Comparison of ENCODE assay signal across 26 cellular contexts in genomic region chr11:95611827-95612226, GRCh38.
DNase-seq lines count a peak whose midpoint lies in the region; ATAC-seq, FAIRE-seq and TF ChIP-seq lines count a peak whose summit lies in the region.
"Had no signal": no experiment of that assay in that cellular context is flagged by ENCODE, and none has a peak within 500 bp of the region (broad histone marks: within the 10 kb centered on the region; RNA-seq: fewer than 3 reads in every experiment).

No MANE protein-coding gene starts in this region.

- no peaks in the 10 kb centered on the region for H3K79me1 ChIP-seq in IMR-90 (ENCODE audit: low read depth in 1 of 2, low read length in 2 of 2)

- H4K8ac ChIP-seq in IMR-90 (ENCODE audit: low read depth in 2 of 2, low read length in 2 of 2) = no peak overlapping the region

- no peak overlapping the region for H2BK120ac ChIP-seq in IMR-90 (ENCODE audit: low read depth, low read length)

- H3K27me3 Mint-ChIP-seq in astrocyte (ENCODE audit: low read depth, unreplicated experiment) = no peaks in the 10 kb centered on the region
- H3K27me3 Mint-ChIP-seq: B cell had no signal

- H3K36me3 ChIP-seq in IMR-90 (ENCODE audit: control insufficient read depth, insufficient read depth, low read length) (no peaks in the 10 kb centered on the region), astrocyte (ENCODE audit: insufficient read depth, low read length) (no peaks in the 10 kb centered on the region), liver (ENCODE audit: control insufficient read depth in 4 of 4, insufficient read depth in 3 of 4, low read depth in 1 of 4, low read length in 3 of 4) (no peaks in the 10 kb centered on the region), small intestine (ENCODE audit: control insufficient read depth in 2 of 2, insufficient read depth in 2 of 2, low read length in 2 of 2) (no peaks in the 10 kb centered on the region)
- H3K36me3 ChIP-seq: BLaER1 had no signal

- no peaks in the 10 kb centered on the region for H3K9me1 ChIP-seq in IMR-90 (ENCODE audit: insufficient read depth, low read length)

- H3K4ac ChIP-seq in IMR-90 (ENCODE audit: low read depth, low read length) = no peak overlapping the region

- peaks cover 3% of the 10 kb centered on the region for H3K9me3 Mint-ChIP-seq in astrocyte (ENCODE audit: unreplicated experiment)
- H3K9me3 Mint-ChIP-seq: CD8-positive, alpha-beta T cell had no signal

- H3K23ac ChIP-seq in IMR-90 (ENCODE audit: low read depth, low read length) = no peak overlapping the region

- intact Hi-C loops in IMR-90 (cut with micrococcal nuclease) = no loop called here

- no peaks in the 10 kb centered on the region for H3K36me3 Mint-ChIP-seq in astrocyte (ENCODE audit: low read depth, unreplicated experiment)
- H3K36me3 Mint-ChIP-seq: CD8-positive, alpha-beta T cell had no signal

- FAIRE-seq in astrocyte (lab: Jason Lieb, UNC) = peak; percentile 47
- FAIRE-seq in small intestine (lab: Jason Lieb, UNC) = no peak
- FAIRE-seq: A204.1, D721Med, GM12878, GM19239, H1 had no signal

- H2AK5ac ChIP-seq in IMR-90 (ENCODE audit: low read depth, low read length) = no peak overlapping the region

- TF ChIP-seq RAD21 in IMR-90 (IDR thresholded peaks at IDR 0.05; ENCODE audit: low read length) (no peak), liver (IDR thresholded peaks at IDR 0.05) (peak in 1 of 2 donors; percentile 10)

- H4K20me1 ChIP-seq in IMR-90 (ENCODE audit: insufficient read depth, low read length) (no peaks in the 10 kb centered on the region), astrocyte (ENCODE audit: insufficient read depth, low read length) (no peaks in the 10 kb centered on the region)
- H4K20me1 ChIP-seq: BLaER1 had no signal

- no TSS peak for BruUV-seq in IMR-90 (replicated peaks; lab: Mats Ljungman, UMichigan)

- H3K27ac Mint-ChIP-seq in astrocyte (ENCODE audit: unreplicated experiment) = no peak overlapping the region
- H3K27ac Mint-ChIP-seq: B cell; CD8-positive, alpha-beta T cell had no signal

- DNase-seq in IMR-90 (no peak), astrocyte (ENCODE audit: low read depth) (no peak), fibroblast of gingiva (ENCODE audit: low read depth) (peak; percentile 9), small intestine (no peak), SW480 (ENCODE audit: low spot score) (no peak), SHP77 treated with DMSO at 0.1 percent for 48 hours (lab: John Stamatoyannopoulos, UW) (no peak)
- no peak for DNase-seq in stimulated activated naive CD4-positive, alpha-beta T cell treated with Interleukin-2 at 50 U/mL for 16 hours (lab: John Stamatoyannopoulos, UW)
- DNase-seq: CD4-positive, CD25-positive, alpha-beta regulatory T cell; CD8-positive, alpha-beta T cell; DMS 273 treated with DMSO at 0.1 percent for 48 hours; DMS79; EL; GDM1; GM23248; H7; HCEC 1CT had no signal

- H3K4me1 ChIP-seq in IMR-90 (ENCODE audit: control insufficient read depth, insufficient read depth, low read length) (no peaks in the 10 kb centered on the region), astrocyte (ENCODE audit: insufficient read depth, low read length) (no peaks in the 10 kb centered on the region), liver (ENCODE audit: control insufficient read depth in 4 of 4, insufficient read depth in 4 of 4, low read length in 3 of 4) (peaks cover 0 to 6% (median 0%) of the 10 kb centered on the region in 4 donors), small intestine (ENCODE audit: control insufficient read depth in 2 of 2, insufficient read depth in 1 of 2, low read depth in 1 of 2, low read length in 1 of 2) (no peaks in the 10 kb centered on the region)
- H3K4me1 ChIP-seq: BLaER1 had no signal

- no peak overlapping the region for H2BK15ac ChIP-seq in IMR-90 (ENCODE audit: low read depth, low read length)

- no peak overlapping the region for H3K4me3 Mint-ChIP-seq in astrocyte (ENCODE audit: unreplicated experiment)
- H3K4me3 Mint-ChIP-seq: B cell; CD4-positive, CD25-positive, alpha-beta regulatory T cell; CD8-positive, alpha-beta T cell had no signal

- H3K4me2 ChIP-seq in IMR-90 (ENCODE audit: low read depth, low read length) (no peak overlapping the region), astrocyte (ENCODE audit: low read length) (no peak overlapping the region)
- H3K4me2 ChIP-seq: BLaER1 had no signal

- H3K4me3 ChIP-seq in IMR-90 (ENCODE audit: insufficient read depth, low read depth, low read length) = no peak overlapping the region
- H3K4me3 ChIP-seq in astrocyte (ENCODE audit: insufficient read depth, low read depth, low read length) = no peak overlapping the region
- no peak overlapping the region for H3K4me3 ChIP-seq in liver (ENCODE audit: low read depth in 1 of 3, low read length in 3 of 3)
- H3K4me3 ChIP-seq in small intestine (ENCODE audit: low read depth in 1 of 2, low read length in 2 of 2) = no peak overlapping the region
- H3K4me3 ChIP-seq: BLaER1, GM12878, GM23248 had no signal

- POLR2A ChIA-PET in IMR-90 (lab: Charles Lee; ENCODE audit: unreplicated experiment) = no interaction called here

- H4K91ac ChIP-seq in IMR-90 (ENCODE audit: insufficient read depth, low read depth, low read length) = no peak overlapping the region

- H3K4me1 Mint-ChIP-seq in astrocyte (ENCODE audit: low read depth, unreplicated experiment) = no peaks in the 10 kb centered on the region
- H3K4me1 Mint-ChIP-seq: B cell had no signal

- TF ChIP-seq CTCF in IMR-90 (conservative IDR thresholded peaks at IDR 0.05; ENCODE audit: low read depth, low read length) = no peak
- no peak for TF ChIP-seq CTCF in astrocyte (IDR thresholded peaks at IDR 0.05; ENCODE audit: insufficient read depth, low read depth, low read length)
- no peak for TF ChIP-seq CTCF in liver (IDR thresholded peaks at IDR 0.05; ENCODE audit: low read depth, low read length, missing input control)

- no peak for ATAC-seq in IMR-90 (ENCODE audit: low read depth)
- ATAC-seq: CD8-positive, alpha-beta T cell; GM12878 had no signal

- CTCF ChIA-PET in IMR-90 (lab: Yijun Ruan, JAX) = no interaction called here

- H3K27ac ChIP-seq in IMR-90 (ENCODE audit: insufficient read depth, low read length) = no peak overlapping the region
- no peak overlapping the region for H3K27ac ChIP-seq in astrocyte (ENCODE audit: low read depth, low read length)
- H3K27ac ChIP-seq in liver (ENCODE audit: low read depth in 1 of 2, low read length in 2 of 2) = no peak overlapping the region
- no peak overlapping the region for H3K27ac ChIP-seq in small intestine (ENCODE audit: low read depth in 1 of 2, low read length in 1 of 2)
- H3K27ac ChIP-seq: 22Rv1, BLaER1, C4-2B, GM23248 had no signal

- dilution Hi-C loops in IMR-90 (cut with HindIII; ENCODE audit: low sequenced_read_pairs, unreplicated experiment) = no loop called here

- no peak for TF ChIP-seq POLR2A in IMR-90 (IDR thresholded peaks at IDR 0.05; ENCODE audit: low read depth, low read length)

- H2AFZ ChIP-seq in IMR-90 (replicated peaks; ENCODE audit: low read length, poor library complexity) (no peak overlapping the region), astrocyte (ENCODE audit: low read depth, low read length) (no peak overlapping the region)
- H2AFZ ChIP-seq: GM23248 had no signal

- in situ Hi-C loops in IMR-90 (cut with MboI; ENCODE audit: low sequenced_read_pairs) = no loop called here

- no peak overlapping the region for H2BK5ac ChIP-seq in IMR-90 (ENCODE audit: low read depth, low read length, poor library complexity, severe bottlenecking)

- H3K9ac ChIP-seq in IMR-90 (ENCODE audit: low read depth, low read length) = no peak overlapping the region
- H3K9ac ChIP-seq in astrocyte (ENCODE audit: low read length) = no peak overlapping the region
- H3K9ac ChIP-seq in liver (ENCODE audit: low read depth in 1 of 2, low read length in 2 of 2) = no peak overlapping the region
- H3K9ac ChIP-seq: BLaER1, GM23248 had no signal

- no peak overlapping the region for H3K14ac ChIP-seq in IMR-90 (replicated peaks; ENCODE audit: low read depth, low read length)

- no peak overlapping the region for H3K18ac ChIP-seq in IMR-90 (ENCODE audit: low read depth, low read length)

- no peaks in the 10 kb centered on the region for H3K79me2 ChIP-seq in astrocyte (ENCODE audit: insufficient read depth, low read length)

- H3K27me3 ChIP-seq in IMR-90 (ENCODE audit: control insufficient read depth, insufficient read depth, low read length) (no peaks in the 10 kb centered on the region; the same call in 1 of the 2 replicates), astrocyte (ENCODE audit: insufficient read depth, low read length) (no peaks in the 10 kb centered on the region), liver (ENCODE audit: control insufficient read depth in 4 of 4, insufficient read depth in 4 of 4, low read length in 3 of 4) (no peaks in the 10 kb centered on the region), small intestine (ENCODE audit: control insufficient read depth in 2 of 2, insufficient read depth in 2 of 2, low read length in 2 of 2) (no peaks in the 10 kb centered on the region)
- H3K27me3 ChIP-seq: BLaER1 had no signal

- H3K56ac ChIP-seq in IMR-90 (ENCODE audit: extremely low read depth, insufficient read depth, low read length) = no peak overlapping the region

- no peak overlapping the region for H4K5ac ChIP-seq in IMR-90 (ENCODE audit: low read depth, low read length)

- H2AK9ac ChIP-seq in IMR-90 (replicated peaks; ENCODE audit: low read depth, low read length, poor library complexity) = no peak overlapping the region

- no peak overlapping the region for H2BK20ac ChIP-seq in IMR-90 (ENCODE audit: low read depth, low read length)

- H3K9me3 ChIP-seq in IMR-90 (ENCODE audit: control insufficient read depth, insufficient read depth, low read length) = no peaks in the 10 kb centered on the region
- no peaks in the 10 kb centered on the region for H3K9me3 ChIP-seq in astrocyte (ENCODE audit: insufficient read depth, low read depth, low read length)
- H3K9me3 ChIP-seq in liver (ENCODE audit: control insufficient read depth in 4 of 4, low read length in 3 of 4) = no peaks in the 10 kb centered on the region
- no peaks in the 10 kb centered on the region for H3K9me3 ChIP-seq in small intestine (ENCODE audit: control insufficient read depth, low read depth)
- H3K9me3 ChIP-seq: BLaER1 had no signal

TF ChIP-seq in IMR-90, 13 proteins besides CTCF, POLR2A, EP300 and RAD21 (continues in another document):
- TF ChIP-seq MAFK (IDR thresholded peaks at IDR 0.05; ENCODE audit: low read depth, low read length) = no peak
- no peak for TF ChIP-seq NFE2L2 (IDR thresholded peaks at IDR 0.05; ENCODE audit: low read depth, low read length)

TF ChIP-seq in liver, 16 proteins besides CTCF, POLR2A, EP300 and RAD21:
- TF ChIP-seq GABPA (IDR thresholded peaks at IDR 0.05 in 1 of 2, conservative IDR thresholded peaks at IDR 0.05 in 1 of 2) (no peak), FOXA2 (IDR thresholded peaks at IDR 0.05) (no peak), HNF4A (conservative IDR thresholded peaks at IDR 0.05) (peak; percentile 21 to 41), RXRA (IDR thresholded peaks at IDR 0.05) (peak; percentile 57 to 69), SP1 (IDR thresholded peaks at IDR 0.05) (peak; percentile 24), YY1 (IDR thresholded peaks at IDR 0.05) (no peak)
